8 cellular contexts compared by ENCODE assay signal in the genomic region with DNA sequence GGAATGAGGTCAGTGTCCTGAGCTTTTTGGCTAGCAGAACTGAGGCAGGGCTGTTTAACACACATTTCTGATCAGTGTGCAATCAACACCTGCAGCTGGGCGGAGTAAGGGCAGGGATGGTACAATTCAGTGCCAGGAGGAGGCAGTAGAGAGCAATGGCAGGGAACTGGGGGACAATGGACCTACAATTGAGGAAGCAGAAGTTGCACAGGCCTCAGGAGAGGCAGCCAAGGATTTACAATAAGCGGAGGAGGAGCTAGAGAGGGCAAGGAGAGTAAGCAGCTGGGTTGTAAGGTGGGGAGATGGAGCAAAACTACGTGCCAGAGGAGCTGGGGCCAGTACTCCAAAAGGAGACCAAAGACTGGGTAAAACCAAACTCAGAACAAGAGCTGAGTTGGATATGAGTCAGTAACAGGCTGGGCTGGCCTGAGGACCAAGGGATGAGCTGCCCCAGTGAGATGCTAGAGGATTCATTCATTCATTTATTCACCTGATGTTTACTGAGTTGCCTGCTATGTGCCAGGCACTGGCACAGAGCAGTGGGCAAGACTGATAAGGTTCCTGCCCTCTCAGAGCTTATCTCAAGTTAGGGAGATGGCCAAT. TPM values are rescaled to one million over a fixed set of nuclear protein-coding genes. Genes with fewer than 3 reads are reported as not detected.
DNase-seq lines count a peak whose midpoint lies in the region; ATAC-seq and TF ChIP-seq lines count a peak whose summit lies in the region.

No MANE protein-coding gene starts in this region.

- peak; percentile 40; the same call in 2 of the 3 replicates for ATAC-seq in RWPE2 (ENCODE audit: low read depth)
- peak; percentile 88 for ATAC-seq in stimulated activated memory B cell treated with anti-CD40 and anti-IgM and Interleukin-4, amounts not matched to agents 10 μg/mL and 1 μg/mL and 100 μg/mL, for 72 hours
- ATAC-seq in HG02610 (IDR thresholded peaks at IDR 0.05; ENCODE audit: unreplicated experiment): no peak

- DNase-seq in HFFc6 (no peak), RWPE2 (ENCODE audit: low spot score) (no peak), adrenal gland (peak in 6 of 7 donors; percentile 40 to 67 (median 50)), iPS-NIHi7 (ENCODE audit: extremely low spot score) (peak; percentile 81), NCI-H2171 (lab: John Stamatoyannopoulos, UW) (no peak)

- H3K9me3 ChIP-seq in DOHH2 (ENCODE audit: control insufficient read depth, insufficient read depth, low read length) (no peaks in the 10 kb centered on the region), RWPE2 (ENCODE audit: severe bottlenecking) (no peaks in the 10 kb centered on the region), adrenal gland (replicated peaks in 1 of 3) (no peaks in the 10 kb centered on the region)

- no peaks in the 10 kb centered on the region for H4K20me1 ChIP-seq in DOHH2 (ENCODE audit: control insufficient read depth, insufficient read depth, low read depth, low read length)

- H3K4me3 ChIP-seq in DOHH2 (ENCODE audit: low read length): no peak overlapping the region
- H3K4me3 ChIP-seq in RWPE2 (ENCODE audit: severe bottlenecking): no peak overlapping the region
- H3K4me3 ChIP-seq in adrenal gland: no peak overlapping the region

- TF ChIP-seq CTCF in DOHH2 (IDR thresholded peaks at IDR 0.05; ENCODE audit: low read depth, low read length, poor library complexity, severe bottlenecking) (peak; percentile 98), HFFc6 (IDR thresholded peaks at IDR 0.05) (peak; percentile 87), RWPE2 (IDR thresholded peaks at IDR 0.05; ENCODE audit: poor library complexity, severe bottlenecking) (peak; percentile 14), adrenal gland (IDR thresholded peaks at IDR 0.05) (peak; percentile 39 to 73 (median 58))

- WGBS in adrenal gland, 4 donors: 73 to 78% (median 76%) methylated on average over 3 of the region's 3 CpGs

- H3K27ac ChIP-seq in DOHH2 (ENCODE audit: low read depth, low read length) (no peak overlapping the region), RWPE2 (ENCODE audit: poor library complexity, severe bottlenecking) (no peak overlapping the region), adrenal gland (no peak overlapping the region)

- no peaks in the 10 kb centered on the region for H3K27me3 Mint-ChIP-seq in HFFc6 (ENCODE audit: insufficient read depth)
- no peaks in the 10 kb centered on the region for H3K27me3 Mint-ChIP-seq in stimulated activated memory B cell treated with anti-CD40 and anti-IgM and Interleukin-4, amounts not matched to agents 10 μg/mL and 1 μg/mL and 100 μg/mL, for 72 hours

- no peak overlapping the region for H3K4me3 Mint-ChIP-seq in HFFc6
- H3K4me3 Mint-ChIP-seq in stimulated activated memory B cell treated with anti-CD40 and anti-IgM and Interleukin-4, amounts not matched to agents 10 μg/mL and 1 μg/mL and 100 μg/mL, for 72 hours: no peak overlapping the region

- TF ChIP-seq POLR2A in adrenal gland (IDR thresholded peaks at IDR 0.05): no peak

- H3K27me3 ChIP-seq in DOHH2 (ENCODE audit: control insufficient read depth, low read length): no peaks in the 10 kb centered on the region
- H3K27me3 ChIP-seq in RWPE2 (ENCODE audit: insufficient read depth, poor library complexity, severe bottlenecking): no peaks in the 10 kb centered on the region
- H3K27me3 ChIP-seq in adrenal gland: no peaks in the 10 kb centered on the region

- peak overlapping the region; percentile 13; the same call in 1 of the 2 replicates for H3K4me2 ChIP-seq in DOHH2 (ENCODE audit: low read length)

- H3K4me1 ChIP-seq in DOHH2 (ENCODE audit: control insufficient read depth, low read length): peaks cover 25% of the 10 kb centered on the region
- no peaks in the 10 kb centered on the region for H3K4me1 ChIP-seq in RWPE2 (ENCODE audit: insufficient read depth, poor library complexity, severe bottlenecking)
- peaks cover 0 to 4% of the 10 kb centered on the region in 2 donors for H3K4me1 ChIP-seq in adrenal gland (replicated peaks in 1 of 2)

- H3K36me3 ChIP-seq in DOHH2 (ENCODE audit: control insufficient read depth, low read length) (peaks cover 5% of the 10 kb centered on the region), RWPE2 (ENCODE audit: low read depth) (peaks cover 24% of the 10 kb centered on the region), adrenal gland (replicated peaks in 1 of 2) (peaks cover 0 to 53% of the 10 kb centered on the region in 2 donors)

- intact Hi-C loops in adrenal gland (cut with DNase I): loop anchor here in 1 of 2 donors (10.0 kb wide), 1 partner anchor 104 kb away; a partner anchor contains a TSS

- no peaks in the 10 kb centered on the region for H3K36me3 Mint-ChIP-seq in HFFc6 (ENCODE audit: low read depth)
- peaks cover 45% of the 10 kb centered on the region for H3K36me3 Mint-ChIP-seq in stimulated activated memory B cell treated with anti-CD40 and anti-IgM and Interleukin-4, amounts not matched to agents 10 μg/mL and 1 μg/mL and 100 μg/mL, for 72 hours

- peaks cover 13% of the 10 kb centered on the region; the same call in 1 of the 2 replicates for H3K4me1 Mint-ChIP-seq in HFFc6 (ENCODE audit: low read depth)
- H3K4me1 Mint-ChIP-seq in stimulated activated memory B cell treated with anti-CD40 and anti-IgM and Interleukin-4, amounts not matched to agents 10 μg/mL and 1 μg/mL and 100 μg/mL, for 72 hours: peaks cover 32% of the 10 kb centered on the region

- peak overlapping the region; percentile 10 for H3K27ac Mint-ChIP-seq in HFFc6
- H3K27ac Mint-ChIP-seq in stimulated activated memory B cell treated with anti-CD40 and anti-IgM and Interleukin-4, amounts not matched to agents 10 μg/mL and 1 μg/mL and 100 μg/mL, for 72 hours: peak overlapping the region; percentile 66

- no peaks in the 10 kb centered on the region for H3K9me2 ChIP-seq in DOHH2 (replicated peaks; ENCODE audit: control insufficient read depth, low read length)

- H3K79me2 ChIP-seq in DOHH2 (ENCODE audit: control insufficient read depth, low read length): no peaks in the 10 kb centered on the region

- H3K9me3 Mint-ChIP-seq in HFFc6: no peaks in the 10 kb centered on the region
- no peaks in the 10 kb centered on the region for H3K9me3 Mint-ChIP-seq in stimulated activated memory B cell treated with anti-CD40 and anti-IgM and Interleukin-4, amounts not matched to agents 10 μg/mL and 1 μg/mL and 100 μg/mL, for 72 hours

- no peaks in the 10 kb centered on the region for H3F3A ChIP-seq in DOHH2 (ENCODE audit: control insufficient read depth, insufficient read depth)

RNA-seq across cellular contexts. Expression of a gene that starts 10.4 kb away (rescaled TPM):
- total RNA-seq in HFFc6 (2021; fragmentation: NEBNext Ultra II Directional; extraction: Animal tissue kit (Norgen Biotek cat#: 25700)): 10 to 100 TPM; 30.9 to 34.6 (median 33.5) TPM
- 10 to 100 TPM; 17.8 to 46.0 (median 28.4) TPM for total RNA-seq in adrenal gland
- polyA plus RNA-seq in adrenal gland: 10 to 100 TPM; 12.0 to 80.8 (median 59.4) TPM

RNA-seq across cellular contexts. Expression of a gene that starts 14.3 kb away (rescaled TPM):
- total RNA-seq in HFFc6 (2021; fragmentation: NEBNext Ultra II Directional; extraction: Animal tissue kit (Norgen Biotek cat#: 25700)): 10 to 100 TPM; 20.2 to 22.9 (median 21.7) TPM
- total RNA-seq in adrenal gland: 100 to 1,000 TPM in 2 of 8 donors, 10 to 100 TPM in 6; 53.9 to 120 (median 90.7) TPM
- polyA plus RNA-seq in adrenal gland: 10 to 100 TPM; 38.8 to 83.2 (median 43.3) TPM

RNA-seq across cellular contexts. Expression of a gene that starts 20.0 kb away (rescaled TPM):
- 10 to 100 TPM; 55.7 to 65.0 (median 59.8) TPM for total RNA-seq in HFFc6 (2021; fragmentation: NEBNext Ultra II Directional; extraction: Animal tissue kit (Norgen Biotek cat#: 25700))
- 10 to 100 TPM; 44.0 to 74.4 (median 51.6) TPM for total RNA-seq in adrenal gland
- 10 to 100 TPM; 26.0 to 55.1 (median 48.5) TPM for polyA plus RNA-seq in adrenal gland

RNA-seq across cellular contexts. Expression of a gene that starts 32.7 kb away (rescaled TPM):
- total RNA-seq in HFFc6 (2021; fragmentation: NEBNext Ultra II Directional; extraction: Animal tissue kit (Norgen Biotek cat#: 25700)): 10 to 100 TPM; 41.8 to 45.7 (median 44.8) TPM
- total RNA-seq in adrenal gland: 10 to 100 TPM; 54.9 to 98.0 (median 63.0) TPM
- polyA plus RNA-seq in adrenal gland: 100 to 1,000 TPM in 1 of 3 donors, 10 to 100 TPM in 2; 41.9 to 104 (median 52.4) TPM

RNA-seq across cellular contexts. Expression of a gene that starts 57.2 kb away (rescaled TPM):
- 1 to 10 TPM; 4.1 to 6.7 (median 5.8) TPM for total RNA-seq in HFFc6 (2021; fragmentation: NEBNext Ultra II Directional; extraction: Animal tissue kit (Norgen Biotek cat#: 25700))
- total RNA-seq in adrenal gland: 100 to 1,000 TPM in 1 of 8 donors, 10 to 100 TPM in 7; 55.0 to 109 (median 77.1) TPM
- 10 to 100 TPM; 17.9 to 59.0 (median 34.1) TPM for polyA plus RNA-seq in adrenal gland

Comparison
In these comparisons a context has a peak if more than half of its experiments do, and no peak if none do; other contexts are left out.
1. CTCF ChIP-seq: peak in every context shown above with its lines; median percentile 98 in DOHH2; 87 in HFFc6; 58 in adrenal gland; 14 in RWPE2.
2. DNase-seq: peak in adrenal gland (6 of 7) and iPS-NIHi7 (single experiment); none in HFFc6 (single experiment), RWPE2 (single experiment) and NCI-H2171 (single experiment).